Comparison of ENCODE assay signal across 15 cellular contexts in genomic region chr5:31476607-31477200, GRCh38.
"Had no signal": no experiment of that assay in that cellular context is flagged by ENCODE, and none has a peak within 500 bp of the region (broad histone marks: within the 10 kb centered on the region; RNA-seq: fewer than 3 reads in every experiment).

No MANE protein-coding gene starts in this region.

- H3K4me3 ChIP-seq: esophagus squamous epithelium, mucosa of descending colon, upper lobe of left lung had no signal

- H3K27me3 ChIP-seq: esophagus squamous epithelium, neutrophil, upper lobe of left lung had no signal

- H3K27ac ChIP-seq: esophagus squamous epithelium, neutrophil, upper lobe of left lung had no signal

- H3K4me1 ChIP-seq: esophagus squamous epithelium, upper lobe of left lung had no signal

- ATAC-seq: mucosa of descending colon; naive thymus-derived CD8-positive, alpha-beta T cell; right cardiac atrium; T-cell had no signal

- DNase-seq: activated naive CD4-positive, alpha-beta T cell treated with anti-CD3 and anti-CD28 coated beads, Interleukin-2, amount 10 ng/mL, durations not matched to agents 7 days and 5 days; cortex of kidney; effector CD4-positive, alpha-beta T cell; esophagus squamous epithelium; immature natural killer cell; mucosa of descending colon; naive thymus-derived CD8-positive, alpha-beta T cell; small intestine; stimulated activated CD4-positive, alpha-beta T cell treated with anti-CD3 and anti-CD28 coated beads, Interleukin-4, amount 100 ng/mL, for 24 hours; stimulated activated naive CD4-positive, alpha-beta T cell; T-cell; T-helper 9 cell; upper lobe of left lung had no signal

- H3K9me3 ChIP-seq: esophagus squamous epithelium, mucosa of descending colon, neutrophil, upper lobe of left lung had no signal
